Comparison of ENCODE assay signal across 8 cellular contexts in the genomic region with DNA sequence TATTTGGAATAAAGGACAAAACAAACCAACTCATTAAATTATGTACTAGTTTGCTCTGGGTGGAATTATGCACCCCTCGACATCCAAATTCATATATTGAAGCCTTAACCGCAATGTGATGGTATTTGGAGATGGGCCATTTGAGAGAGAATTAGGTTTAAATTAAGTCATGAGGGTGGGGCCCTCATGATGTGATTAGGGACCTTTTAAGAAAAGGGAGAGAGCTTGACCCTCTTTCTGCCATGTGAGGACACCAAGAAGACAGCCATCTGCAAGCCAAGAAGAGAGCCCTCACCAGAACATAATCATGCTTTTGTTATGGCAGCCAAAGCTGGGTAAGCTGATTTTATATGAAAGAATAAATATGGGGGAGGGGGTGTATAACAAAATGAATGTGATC. TPM values are rescaled to one million over a fixed set of nuclear protein-coding genes. Genes with fewer than 3 reads are reported as not detected.
A peak's percentile ranks its signal among the peaks of the same experiment; 100 is the strongest.
DNase-seq lines count a peak whose midpoint lies in the region; FAIRE-seq and TF ChIP-seq lines count a peak whose summit lies in the region.
"Had no signal": no experiment of that assay in that cellular context is flagged by ENCODE, and none has a peak within 500 bp of the region (broad histone marks: within the 10 kb centered on the region; RNA-seq: fewer than 3 reads in every experiment).

No MANE protein-coding gene starts in this region.

- H3K4me3 ChIP-seq in NB4 (ENCODE audit: low read depth, low read length) (peak overlapping the region; percentile 90), dorsolateral prefrontal cortex (peak overlapping the region in 51 of 59 donors; percentile 3 to 95 (median 85))

- peak overlapping the region in 36 of 59 donors; percentile 4 to 93 (median 87) for H3K27ac ChIP-seq in dorsolateral prefrontal cortex

- H3K4me3 Mint-ChIP-seq in osteocyte (ENCODE audit: unreplicated experiment) = peak overlapping the region; percentile 98

- H3K27me3 ChIP-seq in dorsolateral prefrontal cortex = no peaks in the 10 kb centered on the region

- peaks cover 2% of the 10 kb centered on the region for H3K36me3 Mint-ChIP-seq in osteocyte (ENCODE audit: unreplicated experiment)

- TF ChIP-seq CTCF in NB4 (IDR thresholded peaks at IDR 0.05; ENCODE audit: low read depth, low read length) (no peak), dorsolateral prefrontal cortex (IDR thresholded peaks at IDR 0.05 in 54 of 56, conservative IDR thresholded peaks at IDR 0.05 in 2 of 56; ENCODE audit: low read depth in 1 of 56, partially characterized antibody in 56 of 56) (no peak), osteocyte (IDR thresholded peaks at IDR 0.05) (no peak)

- H3K4me1 Mint-ChIP-seq in osteocyte (ENCODE audit: unreplicated experiment) = peaks cover 26% of the 10 kb centered on the region

- no peaks in the 10 kb centered on the region for H3K9me3 Mint-ChIP-seq in osteocyte (ENCODE audit: unreplicated experiment)

- DNase-seq in GM12892 (ENCODE audit: insufficient read length) (no peak), NB4 (ENCODE audit: low read depth) (no peak), dorsolateral prefrontal cortex (no peak), osteocyte (ENCODE audit: extremely low spot score, unreplicated experiment) (no peak), NCI-H1092 treated with DMSO at 0.1 percent for 48 hours (lab: John Stamatoyannopoulos, UW) (no peak), C1 segment of cervical spinal cord (lab: John Stamatoyannopoulos, UW) (no peak), cardiac septum (ENCODE audit: low spot score) (no peak)
- DNase-seq: nucleus accumbens had no signal

- peak overlapping the region; percentile 85 for H3K27ac Mint-ChIP-seq in osteocyte (ENCODE audit: unreplicated experiment)

- intact Hi-C loops in dorsolateral prefrontal cortex (cut with DNase I) (no loop called here), cardiac septum (cut with DNase I) (no loop called here)

- TF ChIP-seq POLR2A in GM12892 (IDR thresholded peaks at IDR 0.05; ENCODE audit: low read depth, low read length) = no peak
- no peak for TF ChIP-seq POLR2A in NB4 (IDR thresholded peaks at IDR 0.05; ENCODE audit: extremely low read depth, insufficient read length)

- peak; percentile 56 for FAIRE-seq in GM12892 (lab: Jason Lieb, UNC)

- H3K27me3 Mint-ChIP-seq in osteocyte (ENCODE audit: unreplicated experiment) = peaks cover 12% of the 10 kb centered on the region

RNA-seq across cellular contexts. Expression of a gene that starts 2.0 kb away (rescaled TPM):
- 28.3 TPM for polyA plus RNA-seq in GM12892 (2012; ENCODE audit: missing spikeins)
- 10 to 100 TPM in 94 of 120 experiments, 1 to 10 TPM in 26; 5.9 to 21.2 (median 12.9) TPM for total RNA-seq in dorsolateral prefrontal cortex
- 14.0 and 14.5 TPM in 2 replicates for total RNA-seq in osteocyte
- total RNA-seq in cardiac septum = 13.6 TPM

RNA-seq across cellular contexts. Expression of a gene that starts 55.2 kb away (rescaled TPM):
- polyA plus RNA-seq in GM12892 (2012; ENCODE audit: missing spikeins) = 2.9 TPM
- total RNA-seq in dorsolateral prefrontal cortex (100 to 1,000 TPM in 10 of 120 experiments, 10 to 100 TPM in 110; 45.9 to 230 (median 67.8) TPM), osteocyte (30.5 and 35.0 TPM in 2 replicates), cardiac septum (7.3 TPM)
